Comparison of ENCODE assay signal across 17 cellular contexts in the genomic region with DNA sequence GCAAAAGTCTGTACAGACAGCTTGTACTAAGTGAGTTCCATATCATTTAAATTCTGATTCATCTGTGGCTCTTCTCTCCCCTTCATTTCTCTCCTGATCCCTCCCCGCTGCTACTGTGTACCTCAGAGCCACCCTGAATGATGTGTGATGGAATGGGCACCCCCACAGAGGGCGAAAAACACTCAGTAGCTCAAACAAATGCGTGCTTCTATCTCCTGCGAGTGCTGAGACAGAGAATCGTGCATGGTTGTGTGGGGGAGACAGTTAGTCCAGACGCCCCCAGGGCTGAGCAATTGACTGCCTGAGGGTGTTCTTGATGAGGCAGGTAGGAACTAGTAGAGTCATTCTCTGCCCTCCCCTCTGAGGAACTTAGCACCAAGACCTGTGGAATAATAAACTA.
DNase-seq lines count a peak whose midpoint lies in the region; ATAC-seq lines count a peak whose summit lies in the region.
"Had no signal": no experiment of that assay in that cellular context is flagged by ENCODE, and none has a peak within 500 bp of the region (broad histone marks: within the 10 kb centered on the region; RNA-seq: fewer than 3 reads in every experiment).

No MANE protein-coding gene starts in this region.

- ATAC-seq in HG02970 (IDR thresholded peaks at IDR 0.05; ENCODE audit: low FRiP score, unreplicated experiment) = no peak
- ATAC-seq: CD8-positive, alpha-beta T cell; GM12878 had no signal

- H3K27ac ChIP-seq in caudate nucleus (ENCODE audit: low read depth, low read length) = no peak overlapping the region
- H3K27ac ChIP-seq: BLaER1 treated with 17β-estradiol and CSF1 and Interleukin-3, amounts not matched to agents 10 nM and 100 nM; C4-2B had no signal

- DNase-seq in caudate nucleus (lab: John Stamatoyannopoulos, UW) (peak in 46 of 61 donors; percentile 21 to 95 (median 64)), head of caudate nucleus (peak; percentile 39 to 95 (median 76)), nucleus accumbens (lab: John Stamatoyannopoulos, UW) (peak in 39 of 56 donors; percentile 12 to 86 (median 47)), GDM1 (lab: John Stamatoyannopoulos, UW) (no peak), NCI-H1694 (lab: John Stamatoyannopoulos, UW) (no peak), superior temporal gyrus (ENCODE audit: extremely low spot score) (no peak)
- DNase-seq: 8988T; ACHN; Caco-2; Calu3; CD4-positive, alpha-beta T cell; CD8-positive, alpha-beta T cell; DMS79 treated with DMSO at 0.1 percent for 48 hours had no signal

- intact Hi-C loops in head of caudate nucleus (cut with DNase I) = no loop called here

Comparison
In these comparisons a context has a peak if more than half of its experiments do, and no peak if none do; other contexts are left out.
1. DNase-seq: peak in caudate nucleus (46 of 61), head of caudate nucleus (42 of 42) and nucleus accumbens (39 of 56); none in GDM1 (single experiment), NCI-H1694 (single experiment) and superior temporal gyrus (single experiment).